ENCODE assay signal across 1 cellular context in the genomic region with DNA sequence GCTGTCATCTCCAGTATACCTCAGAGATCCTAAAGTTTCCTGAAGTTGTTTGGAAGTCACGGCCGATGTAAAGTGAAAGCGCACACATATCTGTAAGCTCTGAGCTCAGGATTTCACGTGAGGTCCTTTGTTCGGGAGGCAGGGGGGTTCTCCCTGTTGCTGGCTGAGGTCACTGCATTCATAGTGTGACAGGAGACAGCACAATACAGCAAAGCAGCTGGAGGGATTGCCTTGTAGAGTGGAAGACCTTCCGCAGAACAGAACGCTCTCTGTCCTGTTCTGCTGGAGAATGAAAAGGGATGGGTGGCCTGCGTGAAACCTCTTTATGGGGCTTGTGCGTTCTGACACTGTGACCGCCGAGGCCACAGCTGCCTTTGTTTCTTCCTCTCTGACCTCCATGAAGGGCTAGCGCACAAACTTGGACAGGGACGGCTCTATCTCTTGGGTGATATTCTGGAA.
A peak's percentile ranks its signal among the peaks of the same experiment; 100 is the strongest.
TF ChIP-seq lines count a peak whose summit lies in the region.

No MANE protein-coding gene starts in this region.

TF ChIP-seq in K562, 482 proteins besides CTCF, POLR2A, EP300 and RAD21 (continued from another document):
- TF ChIP-seq SMARCA4 (IDR thresholded peaks at IDR 0.05) (no peak), ZNF696 (CRISPR knock-in tag; conservative IDR thresholded peaks at IDR 0.05) (no peak)
- TF ChIP-seq, protein P1, sequence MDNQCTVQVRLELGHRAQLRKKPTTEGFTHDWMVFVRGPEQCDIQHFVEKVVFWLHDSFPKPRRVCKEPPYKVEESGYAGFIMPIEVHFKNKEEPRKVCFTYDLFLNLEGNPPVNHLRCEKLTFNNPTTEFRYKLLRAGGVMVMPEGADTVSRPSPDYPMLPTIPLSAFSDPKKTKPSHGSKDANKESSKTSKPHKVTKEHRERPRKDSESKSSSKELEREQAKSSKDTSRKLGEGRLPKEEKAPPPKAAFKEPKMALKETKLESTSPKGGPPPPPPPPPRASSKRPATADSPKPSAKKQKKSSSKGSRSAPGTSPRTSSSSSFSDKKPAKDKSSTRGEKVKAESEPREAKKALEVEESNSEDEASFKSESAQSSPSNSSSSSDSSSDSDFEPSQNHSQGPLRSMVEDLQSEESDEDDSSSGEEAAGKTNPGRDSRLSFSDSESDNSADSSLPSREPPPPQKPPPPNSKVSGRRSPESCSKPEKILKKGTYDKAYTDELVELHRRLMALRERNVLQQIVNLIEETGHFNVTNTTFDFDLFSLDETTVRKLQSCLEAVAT (IDR thresholded peaks at IDR 0.05) = peak in 1 of 2 experiments; percentile 84; a peak in 1 of 4 replicates
- TF ChIP-seq, protein P2, sequence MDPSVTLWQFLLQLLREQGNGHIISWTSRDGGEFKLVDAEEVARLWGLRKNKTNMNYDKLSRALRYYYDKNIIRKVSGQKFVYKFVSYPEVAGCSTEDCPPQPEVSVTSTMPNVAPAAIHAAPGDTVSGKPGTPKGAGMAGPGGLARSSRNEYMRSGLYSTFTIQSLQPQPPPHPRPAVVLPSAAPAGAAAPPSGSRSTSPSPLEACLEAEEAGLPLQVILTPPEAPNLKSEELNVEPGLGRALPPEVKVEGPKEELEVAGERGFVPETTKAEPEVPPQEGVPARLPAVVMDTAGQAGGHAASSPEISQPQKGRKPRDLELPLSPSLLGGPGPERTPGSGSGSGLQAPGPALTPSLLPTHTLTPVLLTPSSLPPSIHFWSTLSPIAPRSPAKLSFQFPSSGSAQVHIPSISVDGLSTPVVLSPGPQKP (CRISPR knock-in tag; IDR thresholded peaks at IDR 0.05) = no peak
- TF ChIP-seq, protein P3, sequence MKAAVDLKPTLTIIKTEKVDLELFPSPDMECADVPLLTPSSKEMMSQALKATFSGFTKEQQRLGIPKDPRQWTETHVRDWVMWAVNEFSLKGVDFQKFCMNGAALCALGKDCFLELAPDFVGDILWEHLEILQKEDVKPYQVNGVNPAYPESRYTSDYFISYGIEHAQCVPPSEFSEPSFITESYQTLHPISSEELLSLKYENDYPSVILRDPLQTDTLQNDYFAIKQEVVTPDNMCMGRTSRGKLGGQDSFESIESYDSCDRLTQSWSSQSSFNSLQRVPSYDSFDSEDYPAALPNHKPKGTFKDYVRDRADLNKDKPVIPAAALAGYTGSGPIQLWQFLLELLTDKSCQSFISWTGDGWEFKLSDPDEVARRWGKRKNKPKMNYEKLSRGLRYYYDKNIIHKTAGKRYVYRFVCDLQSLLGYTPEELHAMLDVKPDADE (conservative IDR thresholded peaks at IDR 0.05; ENCODE audit: control insufficient read depth, low read depth, low read length) = no peak
